8 cellular contexts compared by ENCODE assay signal in the genomic region with DNA sequence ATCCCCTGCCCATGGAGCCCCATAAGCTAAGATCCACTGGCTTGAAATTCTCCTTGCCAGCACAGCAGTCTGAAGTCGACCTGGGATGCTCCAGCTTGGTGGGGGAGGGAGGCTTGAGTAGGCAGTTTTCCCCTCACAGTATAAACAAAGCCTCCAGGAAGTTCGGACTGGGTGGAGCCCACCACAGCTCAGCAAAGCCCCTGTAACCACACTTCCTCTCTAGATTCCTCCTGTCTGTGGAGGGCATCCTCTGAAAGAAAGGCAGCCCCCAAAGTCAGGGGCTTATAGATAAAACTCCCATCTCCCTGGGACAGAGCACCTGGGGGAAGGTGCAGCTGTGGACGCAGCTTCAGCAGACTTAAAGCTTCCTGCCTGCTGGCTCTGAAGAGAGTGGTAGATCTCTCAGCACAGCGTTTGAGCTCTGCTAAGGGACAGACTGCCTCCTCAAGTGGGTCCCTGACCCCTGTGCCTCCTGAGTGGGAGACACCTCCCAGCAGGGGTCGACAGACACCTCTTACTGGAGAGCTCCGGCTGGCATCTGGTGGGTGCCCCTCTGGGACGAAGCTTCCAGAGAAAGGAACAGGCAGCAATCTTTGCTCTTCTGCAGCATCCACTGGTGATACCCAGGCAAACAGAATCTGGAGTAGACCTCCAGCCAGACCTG.
DNase-seq lines count a peak whose midpoint lies in the region; ATAC-seq, FAIRE-seq and TF ChIP-seq lines count a peak whose summit lies in the region.
"Not testable (repeated sequence)": the region's sequence is repeated elsewhere in the genome, so short reads cannot be mapped to it uniquely, and the experiment has no call there.

No MANE protein-coding gene starts in this region.

- POLR2A ChIA-PET in OCI-LY7 (lab: Charles Lee): interaction anchor here (0.6 to 5.1 kb wide), 11 partner anchors 12 to 279 kb away, joined by 3 to 44 read pairs (median 3); no protein-coding TSS in a partner anchor
- POLR2A ChIA-PET in activated B cell treated with CpG ODN at 0.5 μM for 24 hours (lab: Charles Lee): interaction anchor here (0.6 to 2.7 kb wide), 7 partner anchors 27 to 119 kb away, joined by 3 to 14 read pairs (median 5); no protein-coding TSS in a partner anchor
- POLR2A ChIA-PET in HepG2 (lab: Yijun Ruan, JAX): not testable (repeated sequence)

- TF ChIP-seq RAD21 in HepG2 (CRISPR knock-in tag; IDR thresholded peaks at IDR 0.05): not testable (repeated sequence)

- H3K36me3 ChIP-seq in DOHH2 (ENCODE audit: control insufficient read depth, low read length); OCI-LY7 (ENCODE audit: insufficient read depth, low read length); endodermal cell (ENCODE audit: control insufficient read depth, insufficient read depth, low read length); HepG2 (replicated peaks in 1 of 2; ENCODE audit: control insufficient read depth in 1 of 2, insufficient read depth in 2 of 2, low read length in 2 of 2); thymus (ENCODE audit: control insufficient read depth, insufficient read depth): not testable (repeated sequence)

- intact Hi-C loops in OCI-LY7 (cut with micrococcal nuclease; ENCODE audit: unreplicated experiment) (loop anchor here (5.0 kb wide), 4 partner anchors 33 to 57 kb away; no protein-coding TSS in a partner anchor), activated B cell treated with CpG ODN at 0.5 μM for 24 hours (cut with micrococcal nuclease) (loop anchor here (1.0 to 5.0 kb wide), 3 partner anchors 8 to 198 kb away; no protein-coding TSS in a partner anchor)
- intact Hi-C loops in HepG2 (cut with micrococcal nuclease; ENCODE audit: unreplicated experiment): not testable (repeated sequence)

- TF ChIP-seq CTCF in DOHH2 (IDR thresholded peaks at IDR 0.05; ENCODE audit: low read depth, low read length, poor library complexity, severe bottlenecking); OCI-LY7 (conservative IDR thresholded peaks at IDR 0.05; ENCODE audit: low read length); activated B cell treated with CpG ODN at 0.5 μM for 24 hours (IDR thresholded peaks at IDR 0.05); endodermal cell (conservative IDR thresholded peaks at IDR 0.05): not testable (repeated sequence)
- TF ChIP-seq CTCF in HepG2 (CRISPR knock-in tag; IDR thresholded peaks at IDR 0.05): peak; percentile 26; the same call in 1 of the 2 replicates

- peaks cover 83% of the 10 kb centered on the region for H3K4me1 Mint-ChIP-seq in activated B cell treated with CpG ODN at 0.5 μM for 24 hours
- H3K4me1 Mint-ChIP-seq in endodermal cell: peaks cover 32% of the 10 kb centered on the region
- H3K4me1 Mint-ChIP-seq in natural killer cell treated with Interleukin-12 subunit alpha and Interleukin-12 subunit beta and Interleukin-15 and Interleukin-18, amount 100 ng/mL, for 72 hours (ENCODE audit: low read depth in 2 of 2): peaks cover 63 to 73% of the 10 kb centered on the region in 2 donors

- H3K4me2 ChIP-seq in DOHH2 (ENCODE audit: low read length) (peak overlapping the region; percentile 51), OCI-LY7 (ENCODE audit: low read length) (peak overlapping the region; percentile 62)
- not testable (repeated sequence) for H3K4me2 ChIP-seq in HepG2 (ENCODE audit: low read depth, low read length)

- not testable (repeated sequence) for H3K27ac ChIP-seq in DOHH2 (ENCODE audit: low read depth, low read length); endodermal cell (ENCODE audit: low read depth, low read length); HepG2 (ENCODE audit: extremely low read length, insufficient read depth, low read length)
- H3K27ac ChIP-seq in OCI-LY7 (ENCODE audit: low read depth, low read length, poor library complexity, severe bottlenecking): peak overlapping the region; percentile 16
- peak overlapping the region; percentile 42 for H3K27ac ChIP-seq in thymus (ENCODE audit: low read depth)

- H3K27ac Mint-ChIP-seq in activated B cell treated with CpG ODN at 0.5 μM for 24 hours (peak overlapping the region; percentile 87), endodermal cell (peak overlapping the region; percentile 5)
- peak overlapping the region; percentile 84 to 95 for H3K27ac Mint-ChIP-seq in natural killer cell treated with Interleukin-12 subunit alpha and Interleukin-12 subunit beta and Interleukin-15 and Interleukin-18, amount 100 ng/mL, for 72 hours

- peak; percentile 36 for ATAC-seq in activated B cell treated with CpG ODN at 0.5 μM for 24 hours (ENCODE audit: low read depth)
- not testable (repeated sequence) for ATAC-seq in HepG2
- ATAC-seq in natural killer cell treated with Interleukin-12 subunit alpha and Interleukin-12 subunit beta and Interleukin-15 and Interleukin-18, amount 100 ng/mL, for 72 hours: peak; percentile 55 to 64

- not testable (repeated sequence) for H3K27me3 ChIP-seq in DOHH2 (ENCODE audit: control insufficient read depth, low read length); endodermal cell (ENCODE audit: control insufficient read depth, insufficient read depth, low read length, poor library complexity, severe bottlenecking); HepG2 (ENCODE audit: control insufficient read depth in 1 of 2, insufficient read depth in 2 of 2, low read length in 2 of 2); thymus (ENCODE audit: control insufficient read depth, insufficient read depth)

- not testable (repeated sequence) for H3K79me2 ChIP-seq in DOHH2 (ENCODE audit: control insufficient read depth, low read length); OCI-LY7 (ENCODE audit: insufficient read depth, low read depth, low read length); HepG2 (ENCODE audit: insufficient read depth, low read length)

- CTCF ChIA-PET in OCI-LY7 (lab: Charles Lee; ENCODE audit: unreplicated experiment) (interaction anchor here (1.1 to 1.3 kb wide), 3 partner anchors 27 to 57 kb away, joined by 3 to 4 read pairs (median 3); no protein-coding TSS in a partner anchor), activated B cell treated with CpG ODN at 0.5 μM for 24 hours (lab: Charles Lee) (interaction anchor here (1.2 to 2.0 kb wide), 4 partner anchors 33 to 281 kb away, joined by 4 to 9 read pairs (median 6); no protein-coding TSS in a partner anchor)
- CTCF ChIA-PET in HepG2 (lab: Yijun Ruan, JAX; ENCODE audit: low intra/inter-chr PET ratio, low total read pairs): not testable (repeated sequence)

- not testable (repeated sequence) for TF ChIP-seq EP300 in HepG2 (IDR thresholded peaks at IDR 0.05; ENCODE audit: low read depth in 2 of 2, low read length in 2 of 2); HepG2 (CRISPR knock-in tag; IDR thresholded peaks at IDR 0.05; ENCODE audit: borderline replicate concordance)

- H3K36me3 Mint-ChIP-seq in activated B cell treated with CpG ODN at 0.5 μM for 24 hours (ENCODE audit: low read depth): peaks cover 30% of the 10 kb centered on the region
- H3K36me3 Mint-ChIP-seq in endodermal cell (ENCODE audit: low read depth): not testable (repeated sequence)
- peaks cover 38% of the 10 kb centered on the region for H3K36me3 Mint-ChIP-seq in natural killer cell treated with Interleukin-12 subunit alpha and Interleukin-12 subunit beta and Interleukin-15 and Interleukin-18, amount 100 ng/mL, for 72 hours

- H2AFZ ChIP-seq in OCI-LY7 (ENCODE audit: low read length): peak overlapping the region; percentile 93
- not testable (repeated sequence) for H2AFZ ChIP-seq in HepG2 (ENCODE audit: low read length)

- not testable (repeated sequence) for FAIRE-seq in HepG2 (lab: Jason Lieb, UNC)

- H3K4me3 ChIP-seq in DOHH2 (ENCODE audit: low read length): peak overlapping the region; percentile 25
- H3K4me3 ChIP-seq in OCI-LY7 (ENCODE audit: low read depth, low read length, poor library complexity, severe bottlenecking): peak overlapping the region; percentile 43
- H3K4me3 ChIP-seq in endodermal cell (ENCODE audit: low read length); HepG2 (replicated peaks in 1 of 3; ENCODE audit: insufficient read depth in 1 of 3, low read depth in 2 of 3, low read length in 3 of 3); thymus (ENCODE audit: low read length): not testable (repeated sequence)

- H3K9me2 ChIP-seq in DOHH2 (replicated peaks; ENCODE audit: control insufficient read depth, low read length); OCI-LY7 (ENCODE audit: insufficient read depth, low read length): not testable (repeated sequence)

- H3K9me3 Mint-ChIP-seq in activated B cell treated with CpG ODN at 0.5 μM for 24 hours: peaks cover 16% of the 10 kb centered on the region
- H3K9me3 Mint-ChIP-seq in endodermal cell: peaks cover 19% of the 10 kb centered on the region
- peaks cover 15% of the 10 kb centered on the region for H3K9me3 Mint-ChIP-seq in natural killer cell treated with Interleukin-12 subunit alpha and Interleukin-12 subunit beta and Interleukin-15 and Interleukin-18, amount 100 ng/mL, for 72 hours

- not testable (repeated sequence) for H3K9me3 ChIP-seq in DOHH2 (ENCODE audit: control insufficient read depth, insufficient read depth, low read length); OCI-LY7 (ENCODE audit: low read length); endodermal cell (ENCODE audit: control insufficient read depth, low read length); HepG2 (ENCODE audit: low read length); thymus (ENCODE audit: control insufficient read depth)

- not testable (repeated sequence) for H4K20me1 ChIP-seq in DOHH2 (ENCODE audit: control insufficient read depth, insufficient read depth, low read depth, low read length); OCI-LY7 (ENCODE audit: insufficient read depth, low read length); HepG2 (ENCODE audit: insufficient read depth, low read length)

- BruUV-seq in OCI-LY7 (replicated peaks; lab: Mats Ljungman, UMichigan); HepG2 (replicated peaks; lab: Mats Ljungman, UMichigan): not testable (repeated sequence)

- not testable (repeated sequence) for H3F3A ChIP-seq in DOHH2 (ENCODE audit: control insufficient read depth, insufficient read depth)

- TF ChIP-seq POLR2A in HepG2 (IDR thresholded peaks at IDR 0.05; ENCODE audit: insufficient read depth in 1 of 2, low read depth in 2 of 2, low read length in 2 of 2): not testable (repeated sequence)

- not testable (repeated sequence) for H3K27me3 Mint-ChIP-seq in activated B cell treated with CpG ODN at 0.5 μM for 24 hours; endodermal cell (ENCODE audit: insufficient read depth); natural killer cell treated with Interleukin-12 subunit alpha and Interleukin-12 subunit beta and Interleukin-15 and Interleukin-18, amount 100 ng/mL, for 72 hours

- 83 to 100% methylated on average over 1 to 6 of the region's 7 CpGs for WGBS in endodermal cell (ENCODE audit: insufficient coverage in 1 of 2, insufficient read length in 1 of 2), 2 experiments
- 13% methylated on average over 3 of the region's 7 CpGs for WGBS in HepG2 (ENCODE audit: low lambda C conversion rate)
- 18% methylated on average over 7 of the region's 7 CpGs for WGBS in thymus

- H3K4me3 Mint-ChIP-seq in activated B cell treated with CpG ODN at 0.5 μM for 24 hours: peak overlapping the region; percentile 66
- H3K4me3 Mint-ChIP-seq in endodermal cell: not testable (repeated sequence)
- peak overlapping the region; percentile 70 for H3K4me3 Mint-ChIP-seq in natural killer cell treated with Interleukin-12 subunit alpha and Interleukin-12 subunit beta and Interleukin-15 and Interleukin-18, amount 100 ng/mL, for 72 hours

- DNase-seq in OCI-LY7 (ENCODE audit: low spot score) (peak; percentile 64), activated gamma-delta T cell treated with Interleukin-2 at 50 U/mL for 16 hours (peak; percentile 27)
- not testable (repeated sequence) for DNase-seq in activated B cell treated with CpG ODN at 0.5 μM for 24 hours; endodermal cell; HepG2 (ENCODE audit: low spot score); natural killer cell treated with Interleukin-12 subunit alpha and Interleukin-12 subunit beta and Interleukin-15 and Interleukin-18, amount 100 ng/mL, for 72 hours (ENCODE audit: low spot score)

- not testable (repeated sequence) for H3K9ac ChIP-seq in endodermal cell (ENCODE audit: extremely low read depth, low read length, poor library complexity, severe bottlenecking); HepG2 (ENCODE audit: insufficient read depth, low read depth, low read length)

- in situ Hi-C loops in HepG2 (cut with HindIII; ENCODE audit: extremely low pct_ligation_motif_present, low pct_unique_long_range_greater_than_20kb): not testable (repeated sequence)

- H3K4me1 ChIP-seq in DOHH2 (ENCODE audit: control insufficient read depth, low read length) (peaks cover 47% of the 10 kb centered on the region), OCI-LY7 (ENCODE audit: insufficient read depth, low read length, poor library complexity, severe bottlenecking) (peaks cover 49% of the 10 kb centered on the region), thymus (ENCODE audit: control insufficient read depth, insufficient read depth, low read length) (peaks cover 21% of the 10 kb centered on the region)
- H3K4me1 ChIP-seq in endodermal cell (ENCODE audit: control insufficient read depth, insufficient read depth, low read length); HepG2 (ENCODE audit: insufficient read depth, low read length): not testable (repeated sequence)

Comparison
In these comparisons a context has a peak if more than half of its experiments do, and no peak if none do; other contexts are left out.
1. H3K27ac Mint-ChIP-seq: peak in every context shown above with its lines; median percentile 90 in natural killer cell treated with Interleukin-12 subunit alpha and Interleukin-12 subunit beta and Interleukin-15 and Interleukin-18, amount 100 ng/mL, for 72 hours; 87 in activated B cell treated with CpG ODN at 0.5 μM for 24 hours; 5 in endodermal cell.